ENCODE assay signal across 16 cellular contexts in the genomic region with DNA sequence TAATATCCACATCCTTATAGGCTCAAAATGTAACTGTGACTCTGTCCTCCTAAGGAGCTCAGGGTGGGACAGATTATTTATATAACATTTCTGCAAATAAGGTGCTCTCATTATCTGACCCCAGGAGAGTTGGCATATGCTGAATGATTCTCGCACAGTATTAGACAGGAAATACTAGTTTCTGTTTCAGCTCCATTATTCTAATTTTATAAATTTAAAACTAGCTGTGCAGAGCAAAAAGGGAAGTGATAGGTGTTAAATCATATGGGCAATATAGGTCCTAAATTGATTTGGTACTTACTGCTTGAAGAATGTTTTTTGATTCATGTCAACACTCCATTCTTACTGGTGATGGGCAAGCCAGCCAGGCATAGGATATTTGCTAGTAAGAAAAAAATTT.
A peak's percentile ranks its signal among the peaks of the same experiment; 100 is the strongest.
DNase-seq lines count a peak whose midpoint lies in the region; ATAC-seq and TF ChIP-seq lines count a peak whose summit lies in the region.
"Had no signal": no experiment of that assay in that cellular context is flagged by ENCODE, and none has a peak within 500 bp of the region (broad histone marks: within the 10 kb centered on the region; RNA-seq: fewer than 3 reads in every experiment).

No MANE protein-coding gene starts in this region.

- CTCF ChIA-PET in mammary epithelial cell (lab: Charles Lee; ENCODE audit: low non-redundant PET), result no interaction called here

- in situ Hi-C loops in mammary epithelial cell (cut with MboI; ENCODE audit: low sequenced_read_pairs in 2 of 2), result no loop called here

- intact Hi-C loops in heart left ventricle (cut with DNase I), result no loop called here
- intact Hi-C loops in mammary epithelial cell (cut with micrococcal nuclease), result no loop called here

- TF ChIP-seq POLR2A in heart left ventricle (IDR thresholded peaks at IDR 0.05), result no peak

- H3K27ac ChIP-seq in OCI-LY3 (ENCODE audit: low read length), result peak overlapping the region; percentile 75
- H3K27ac ChIP-seq in heart left ventricle, result no peak overlapping the region
- H3K27ac ChIP-seq in mammary epithelial cell (ENCODE audit: insufficient read depth, low read depth, low read length), result no peak overlapping the region
- H3K27ac ChIP-seq: left ventricle myocardium inferior, SJCRH30, WERI-Rb-1 had no signal

- H3K9me3 ChIP-seq in OCI-LY3 (ENCODE audit: insufficient read depth, low read length) (0 out of 2 replicates have a peak, but pooled peaks cover 5% of the 10 kb centered on the region), heart left ventricle (no peaks in the 10 kb centered on the region), mammary epithelial cell (replicated peaks; ENCODE audit: insufficient read depth, low read length) (no peaks in the 10 kb centered on the region)
- H3K9me3 ChIP-seq: left ventricle myocardium inferior, SJCRH30 had no signal

- no peak overlapping the region for H2AFZ ChIP-seq in OCI-LY3 (ENCODE audit: low read depth, low read length)
- H2AFZ ChIP-seq in mammary epithelial cell (ENCODE audit: low read depth, low read length), result no peak overlapping the region

- dilution Hi-C loops in mammary epithelial cell (cut with HindIII; ENCODE audit: low sequenced_read_pairs), result no loop called here

- H3K9ac ChIP-seq in OCI-LY3 (ENCODE audit: low read length), result peak overlapping the region; percentile 28; the same call in 1 of the 2 replicates
- no peak overlapping the region for H3K9ac ChIP-seq in mammary epithelial cell (ENCODE audit: insufficient read depth, low read length)

- H3K36me3 ChIP-seq in OCI-LY3 (replicated peaks; ENCODE audit: low read depth, low read length) (peaks cover 8% of the 10 kb centered on the region), heart left ventricle (no peaks in the 10 kb centered on the region), mammary epithelial cell (ENCODE audit: insufficient read depth, low read length) (no peaks in the 10 kb centered on the region)
- H3K36me3 ChIP-seq: left ventricle myocardium inferior, SJCRH30, WERI-Rb-1 had no signal

- no peaks in the 10 kb centered on the region for H4K20me1 ChIP-seq in OCI-LY3 (ENCODE audit: insufficient read depth, low read length)
- no peaks in the 10 kb centered on the region for H4K20me1 ChIP-seq in mammary epithelial cell (ENCODE audit: insufficient read depth, low read length)

- peak overlapping the region; percentile 52 for H3K4me2 ChIP-seq in OCI-LY3 (ENCODE audit: low read length)
- H3K4me2 ChIP-seq in mammary epithelial cell (ENCODE audit: insufficient read depth, low read depth, low read length), result no peak overlapping the region

- H3K4me1 ChIP-seq in OCI-LY3 (ENCODE audit: low read length) (peaks cover 57% of the 10 kb centered on the region), heart left ventricle (no peaks in the 10 kb centered on the region), mammary epithelial cell (ENCODE audit: insufficient read depth, low read length) (no peaks in the 10 kb centered on the region)
- H3K4me1 ChIP-seq: left ventricle myocardium inferior, SJCRH30 had no signal

- no peak for TF ChIP-seq CTCF in OCI-LY3 (IDR thresholded peaks at IDR 0.05; ENCODE audit: low read depth, low read length)
- no peak for TF ChIP-seq CTCF in heart left ventricle (IDR thresholded peaks at IDR 0.05)
- no peak for TF ChIP-seq CTCF in mammary epithelial cell (conservative IDR thresholded peaks at IDR 0.05 in 1 of 2, IDR thresholded peaks at IDR 0.05 in 1 of 2; ENCODE audit: extremely low read depth in 1 of 2, insufficient read depth in 1 of 2, low read depth in 1 of 2, low read length in 2 of 2)

- WGBS in heart left ventricle, 4 donors, result 53 to 68% (median 59%) methylated on average over 1 of the region's 1 CpG
- 27% methylated on average over 1 of the region's 1 CpG for WGBS in mammary epithelial cell (ENCODE audit: low coverage, missing lambda C conversion rate)

- H3K27me3 ChIP-seq in OCI-LY3 (ENCODE audit: low read depth, low read length) (no peaks in the 10 kb centered on the region), heart left ventricle (no peaks in the 10 kb centered on the region), mammary epithelial cell (ENCODE audit: insufficient read depth, low read length) (peaks cover 13% of the 10 kb centered on the region)
- H3K27me3 ChIP-seq: SJCRH30 had no signal

- H3K79me2 ChIP-seq in OCI-LY3 (ENCODE audit: low read length) (no peaks in the 10 kb centered on the region), mammary epithelial cell (ENCODE audit: insufficient read depth, low read length) (no peaks in the 10 kb centered on the region)

- H3K4me3 ChIP-seq in OCI-LY3 (ENCODE audit: low read length) (0 out of 2 replicates have a peak overlapping the region, but pooled peaks have one; percentile 33), heart left ventricle (no peak overlapping the region), mammary epithelial cell (replicated peaks in 1 of 3; ENCODE audit: insufficient read depth in 1 of 3, low read depth in 2 of 3, low read length in 3 of 3) (no peak overlapping the region)
- H3K4me3 ChIP-seq: left ventricle myocardium inferior, SJCRH30 had no signal

- BruUV-seq in mammary epithelial cell (replicated peaks; lab: Mats Ljungman, UMichigan), result no TSS peak

- DNase-seq in heart left ventricle (no peak), NCI-H510A (lab: John Stamatoyannopoulos, UW) (no peak), mammary epithelial cell (no peak)
- DNase-seq in stimulated activated naive CD8-positive, alpha-beta T cell treated with anti-CD3 and anti-CD28 coated beads, Interleukin-15, Interleukin-2, amounts not matched to agents 100 U/mL and 50 U/mL, for 24 hours, result no peak
- DNase-seq: activated T-cell treated with anti-CD3 and anti-CD28 coated beads, Interleukin-2, amount 50 U/mL, for 24 hours; CD4-positive, CD25-positive, alpha-beta regulatory T cell; HFFc6; left ventricle myocardium inferior; NCI-H446; SJCRH30; stimulated activated CD4-positive, alpha-beta T cell treated with anti-CD3 and anti-CD28 coated beads, Interleukin-15, amount 100 ng/mL, for 24 hours; WERI-Rb-1 had no signal

- ATAC-seq in GM18861 (IDR thresholded peaks at IDR 0.05; ENCODE audit: unreplicated experiment), result peak; percentile 54
- ATAC-seq in GM21526 (IDR thresholded peaks at IDR 0.05; ENCODE audit: low FRiP score, unreplicated experiment), result peak; percentile 78
- ATAC-seq in HG03060 (IDR thresholded peaks at IDR 0.05; ENCODE audit: low read depth, unreplicated experiment), result peak; percentile 52
- no peak for ATAC-seq in heart left ventricle
- no peak for ATAC-seq in stimulated activated naive CD8-positive, alpha-beta T cell treated with anti-CD3 and anti-CD28 coated beads, Interleukin-15, Interleukin-2, amounts not matched to agents 100 U/mL and 50 U/mL, for 24 hours

Comparison
In these comparisons a context has a peak if more than half of its experiments do, and no peak if none do; other contexts are left out.
1. ATAC-seq: peak in GM18861 (single experiment), GM21526 (single experiment) and HG03060 (single experiment); none in heart left ventricle (0 of 4) and stimulated activated naive CD8-positive, alpha-beta T cell treated with anti-CD3 and anti-CD28 coated beads, Interleukin-15, Interleukin-2, amounts not matched to agents 100 U/mL and 50 U/mL, for 24 hours (single experiment).